In genomic region chr11:112655386-112655785, GRCh38 we compare ENCODE assay signal across 10 cellular contexts.
DNase-seq lines count a peak whose midpoint lies in the region; ATAC-seq and TF ChIP-seq lines count a peak whose summit lies in the region.
"Had no signal": no experiment of that assay in that cellular context is flagged by ENCODE, and none has a peak within 500 bp of the region (broad histone marks: within the 10 kb centered on the region; RNA-seq: fewer than 3 reads in every experiment).

No MANE protein-coding gene starts in this region.

- no peaks in the 10 kb centered on the region for H3K9me3 Mint-ChIP-seq in MCF 10A (ENCODE audit: unreplicated experiment)

- intact Hi-C loops in MCF 10A (cut with micrococcal nuclease) (no loop called here), mammary epithelial cell (cut with micrococcal nuclease) (no loop called here), esophagus squamous epithelium (cut with DNase I) (no loop called here), lower lobe of right lung (cut with DNase I) (no loop called here), aorta (cut with DNase I) (no loop called here)

- peaks cover 39% of the 10 kb centered on the region for H3K4me1 Mint-ChIP-seq in MCF 10A (ENCODE audit: insufficient read depth, unreplicated experiment)

- no peak overlapping the region for H2AFZ ChIP-seq in mammary epithelial cell (ENCODE audit: low read depth, low read length)

- dilution Hi-C loops in mammary epithelial cell (cut with HindIII; ENCODE audit: low sequenced_read_pairs): loop anchor here (5.0 kb wide), 1 partner anchor 93 kb away; no protein-coding TSS in a partner anchor

- H3K27ac ChIP-seq in mammary epithelial cell (ENCODE audit: insufficient read depth, low read depth, low read length) (no peak overlapping the region), esophagus squamous epithelium (peak overlapping the region in 1 of 4 donors; percentile 44), lower lobe of right lung (no peak overlapping the region), aorta (ENCODE audit: low read depth in 1 of 2, low read length in 2 of 2) (no peak overlapping the region)
- H3K27ac ChIP-seq: coronary artery had no signal

- H3K4me2 ChIP-seq in mammary epithelial cell (ENCODE audit: insufficient read depth, low read depth, low read length): no peak overlapping the region

- H3K27me3 ChIP-seq in mammary epithelial cell (ENCODE audit: insufficient read depth, low read length) (no peaks in the 10 kb centered on the region), esophagus squamous epithelium (no peaks in the 10 kb centered on the region), lower lobe of right lung (ENCODE audit: low read depth) (no peaks in the 10 kb centered on the region), aorta (ENCODE audit: control insufficient read depth in 1 of 2, insufficient read depth in 2 of 2, low read length in 1 of 2) (no peaks in the 10 kb centered on the region)

- no peak overlapping the region for H3K4me3 Mint-ChIP-seq in MCF 10A (ENCODE audit: unreplicated experiment)

- H3K27ac Mint-ChIP-seq in MCF 10A (ENCODE audit: low read depth, unreplicated experiment): no peak overlapping the region

- H3K27me3 Mint-ChIP-seq in MCF 10A (ENCODE audit: insufficient read depth, unreplicated experiment): no peaks in the 10 kb centered on the region

- H3K9ac ChIP-seq in mammary epithelial cell (ENCODE audit: insufficient read depth, low read length): no peak overlapping the region

- in situ Hi-C loops in mammary epithelial cell (cut with MboI; ENCODE audit: low sequenced_read_pairs in 2 of 2): no loop called here

- H3K4me1 ChIP-seq in mammary epithelial cell (ENCODE audit: insufficient read depth, low read length): peaks cover 21% of the 10 kb centered on the region
- H3K4me1 ChIP-seq in esophagus squamous epithelium: peaks cover 0 to 24% (median 0%) of the 10 kb centered on the region in 3 donors
- no peaks in the 10 kb centered on the region for H3K4me1 ChIP-seq in lower lobe of right lung
- H3K4me1 ChIP-seq in aorta (ENCODE audit: control insufficient read depth in 1 of 2, insufficient read depth in 2 of 2, low read length in 2 of 2): no peaks in the 10 kb centered on the region

- CTCF ChIA-PET in MCF 10A (lab: Yijun Ruan, JAX) (no interaction called here), mammary epithelial cell (lab: Charles Lee; ENCODE audit: low non-redundant PET) (no interaction called here)

- BruUV-seq in MCF 10A (replicated peaks; lab: Mats Ljungman, UMichigan): no TSS peak
- BruUV-seq in mammary epithelial cell (replicated peaks; lab: Mats Ljungman, UMichigan): no TSS peak

- H3K36me3 ChIP-seq in mammary epithelial cell (ENCODE audit: insufficient read depth, low read length) (no peaks in the 10 kb centered on the region), esophagus squamous epithelium (no peaks in the 10 kb centered on the region), lower lobe of right lung (no peaks in the 10 kb centered on the region), aorta (ENCODE audit: control insufficient read depth in 1 of 2, insufficient read depth in 2 of 2, low read length in 1 of 2) (no peaks in the 10 kb centered on the region)

- POLR2A ChIA-PET in MCF 10A (lab: Yijun Ruan, JAX): interaction anchor here (0.6 kb wide), 1 partner anchor 9 kb away, joined by 3 read pairs; no protein-coding TSS in a partner anchor

- no peaks in the 10 kb centered on the region for H3K9me3 ChIP-seq in mammary epithelial cell (replicated peaks; ENCODE audit: insufficient read depth, low read length)
- H3K9me3 ChIP-seq in esophagus squamous epithelium: no peaks in the 10 kb centered on the region
- no peaks in the 10 kb centered on the region for H3K9me3 ChIP-seq in lower lobe of right lung
- H3K9me3 ChIP-seq in aorta (ENCODE audit: control insufficient read depth, low read length): no peaks in the 10 kb centered on the region

- WGBS in mammary epithelial cell (ENCODE audit: low coverage, missing lambda C conversion rate): 86% methylated on average over 2 of the region's 2 CpGs
- 42 to 50% methylated on average over 2 of the region's 2 CpGs for WGBS in esophagus squamous epithelium, 2 donors
- WGBS in aorta, 2 donors: 3 to 5% methylated on average over 2 of the region's 2 CpGs

- no peak for TF ChIP-seq CTCF in MCF 10A (IDR thresholded peaks at IDR 0.05; ENCODE audit: unreplicated experiment)
- no peak for TF ChIP-seq CTCF in mammary epithelial cell (conservative IDR thresholded peaks at IDR 0.05 in 1 of 2, IDR thresholded peaks at IDR 0.05 in 1 of 2; ENCODE audit: extremely low read depth in 1 of 2, insufficient read depth in 1 of 2, low read depth in 1 of 2, low read length in 2 of 2)
- no peak for TF ChIP-seq CTCF in esophagus squamous epithelium (IDR thresholded peaks at IDR 0.05)
- TF ChIP-seq CTCF in lower lobe of right lung (IDR thresholded peaks at IDR 0.05): no peak

- H3K36me3 Mint-ChIP-seq in MCF 10A (ENCODE audit: insufficient read depth, unreplicated experiment): no peaks in the 10 kb centered on the region

- TF ChIP-seq POLR2A in esophagus squamous epithelium (IDR thresholded peaks at IDR 0.05): no peak

- DNase-seq in MCF 10A (ENCODE audit: unreplicated experiment) (peak; percentile 30), mammary epithelial cell (no peak), esophagus squamous epithelium (lab: John Stamatoyannopoulos, UW) (peak; percentile 3), lower lobe of right lung (peak; percentile 56), aorta (peak; percentile 77 to 81), NCI-H226 (no peak)
- DNase-seq in stimulated activated CD4-positive, alpha-beta T cell treated with anti-CD3 and anti-CD28 coated beads, Interleukin-2, amount 100 ng/mL, for 24 hours: no peak
- DNase-seq: Kasumi-1 had no signal

- no peak overlapping the region for H3K4me3 ChIP-seq in mammary epithelial cell (replicated peaks in 1 of 3; ENCODE audit: insufficient read depth in 1 of 3, low read depth in 2 of 3, low read length in 3 of 3)
- H3K4me3 ChIP-seq in esophagus squamous epithelium: no peak overlapping the region
- H3K4me3 ChIP-seq in lower lobe of right lung: no peak overlapping the region
- no peak overlapping the region for H3K4me3 ChIP-seq in aorta (ENCODE audit: low read length in 2 of 2)
- H3K4me3 ChIP-seq: coronary artery had no signal

- ATAC-seq in lower lobe of right lung: peak; percentile 55 to 71
- ATAC-seq in aorta (ENCODE audit: low FRiP score): peak; percentile 70
- no peak for ATAC-seq in HG02678 (IDR thresholded peaks at IDR 0.05; ENCODE audit: unreplicated experiment)

- no peaks in the 10 kb centered on the region for H3K79me2 ChIP-seq in mammary epithelial cell (ENCODE audit: insufficient read depth, low read length)

- no peaks in the 10 kb centered on the region for H4K20me1 ChIP-seq in mammary epithelial cell (ENCODE audit: insufficient read depth, low read length)

Comparison
In these comparisons a context has a peak if more than half of its experiments do, and no peak if none do; other contexts are left out.
1. DNase-seq: peak in MCF 10A (single experiment), esophagus squamous epithelium (single experiment), lower lobe of right lung (single experiment) and aorta (2 of 2); none in mammary epithelial cell (single experiment), stimulated activated CD4-positive, alpha-beta T cell treated with anti-CD3 and anti-CD28 coated beads, Interleukin-2, amount 100 ng/mL, for 24 hours (0 of 2) and NCI-H226 (single experiment).